Comparison of ENCODE assay signal across 8 cellular contexts in the genomic region with DNA sequence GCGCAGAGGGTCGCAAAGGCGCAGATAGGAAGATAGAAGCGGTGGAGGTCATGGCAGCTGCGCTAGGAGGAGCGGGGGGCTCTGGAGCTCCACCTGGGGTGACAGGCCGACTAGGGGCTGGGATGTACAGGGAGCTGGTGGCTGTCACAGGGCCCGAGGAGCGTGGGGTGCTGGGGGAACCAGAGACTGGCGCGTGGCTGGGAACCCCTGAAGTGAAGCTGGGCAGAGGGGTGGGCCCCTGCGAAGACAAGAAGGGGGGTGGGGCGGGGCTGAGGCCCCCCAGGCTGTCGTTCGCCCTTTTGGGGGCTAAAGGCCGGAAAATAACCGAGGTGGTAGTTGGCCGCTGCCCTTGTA. TPM values are rescaled to one million over a fixed set of nuclear protein-coding genes. Genes with fewer than 3 reads are reported as not detected.
DNase-seq lines count a peak whose midpoint lies in the region; ATAC-seq, FAIRE-seq and TF ChIP-seq lines count a peak whose summit lies in the region.

No MANE protein-coding gene starts in this region.

- H3K36me3 Mint-ChIP-seq in activated naive CD8-positive, alpha-beta T cell: no peaks in the 10 kb centered on the region

- peak overlapping the region; percentile 81 for H3K4me3 ChIP-seq in GM12875 (ENCODE audit: low read depth, low read length)
- peak overlapping the region; percentile 57 for H3K4me3 ChIP-seq in iPS-11a (ENCODE audit: low read depth, low read length)
- H3K4me3 ChIP-seq in skeletal muscle satellite cell (ENCODE audit: low read length): peak overlapping the region; percentile 65

- H3K27ac Mint-ChIP-seq in activated naive CD8-positive, alpha-beta T cell: no peak overlapping the region

- H3K9ac ChIP-seq in skeletal muscle satellite cell (ENCODE audit: low read depth, low read length): peak overlapping the region; percentile 76

- no peak for TF ChIP-seq POLR2A in GM12891 (IDR thresholded peaks at IDR 0.05; ENCODE audit: low read depth, low read length)

- no peaks in the 10 kb centered on the region for H3K9me3 Mint-ChIP-seq in activated naive CD8-positive, alpha-beta T cell (ENCODE audit: low read depth)

- H3K9me3 ChIP-seq in skeletal muscle satellite cell (replicated peaks; ENCODE audit: low read length): no peaks in the 10 kb centered on the region

- peaks cover 37% of the 10 kb centered on the region for H3K4me1 ChIP-seq in skeletal muscle satellite cell (ENCODE audit: control insufficient read depth, insufficient read depth, low read length)

- H3K27me3 Mint-ChIP-seq in activated naive CD8-positive, alpha-beta T cell: peaks cover 2% of the 10 kb centered on the region

- peak overlapping the region; percentile 79 for H3K4me2 ChIP-seq in skeletal muscle satellite cell (ENCODE audit: low read length)

- no peak for TF ChIP-seq CTCF in GM12875 (IDR thresholded peaks at IDR 0.05; ENCODE audit: borderline replicate concordance, insufficient read depth, low read depth, low read length)

- FAIRE-seq in GM12891 (lab: Jason Lieb, UNC): no peak

- no peaks in the 10 kb centered on the region for H3K27me3 ChIP-seq in skeletal muscle satellite cell (ENCODE audit: control insufficient read depth, insufficient read depth, low read length)

- H3K4me1 Mint-ChIP-seq in activated naive CD8-positive, alpha-beta T cell (ENCODE audit: low read depth): peaks cover 7% of the 10 kb centered on the region

- peak overlapping the region; percentile 72 for H3K4me3 Mint-ChIP-seq in activated naive CD8-positive, alpha-beta T cell

- no peak for ATAC-seq in HG03097 (IDR thresholded peaks at IDR 0.05; ENCODE audit: low FRiP score, unreplicated experiment)

- no peak for DNase-seq in GM12891 (ENCODE audit: insufficient read length, low spot score)
- no peak for DNase-seq in kidney glomerular epithelial cell (lab: John Stamatoyannopoulos, UW)
- no peak for DNase-seq in epidermal melanocyte (ENCODE audit: insufficient read length, low spot score)

- H3K36me3 ChIP-seq in skeletal muscle satellite cell (ENCODE audit: insufficient read depth, low read length): no peaks in the 10 kb centered on the region

TF ChIP-seq in GM12891, 5 proteins besides CTCF, POLR2A, EP300 and RAD21:
- TF ChIP-seq POLR2AphosphoS5 (IDR thresholded peaks at IDR 0.05; ENCODE audit: low read depth, low read length): no peak
- TF ChIP-seq SPI1 (IDR thresholded peaks at IDR 0.05; ENCODE audit: low read depth, low read length): no peak
- TF ChIP-seq TAF1 (IDR thresholded peaks at IDR 0.05; ENCODE audit: low read depth, low read length): no peak
- no peak for TF ChIP-seq PAX5 (IDR thresholded peaks at IDR 0.05; ENCODE audit: insufficient read depth, low read length, severe bottlenecking)
- no peak for TF ChIP-seq POU2F2 (IDR thresholded peaks at IDR 0.05; ENCODE audit: low read depth, low read length)

RNA-seq across cellular contexts. Expression of a gene that starts 6.6 kb away (rescaled TPM):
- not detected in 2 replicates for total RNA-seq in skeletal muscle satellite cell (2012; rRNA removed)
- polyA plus RNA-seq in GM12891 (2012; ENCODE audit: low read depth, missing spikeins): 0.67 TPM

RNA-seq across cellular contexts. Expression of a gene that starts 8.0 kb away (rescaled TPM):
- 0.22 TPM in 1 of 2 replicates, not detected in the other for total RNA-seq in skeletal muscle satellite cell (2012; rRNA removed)
- polyA plus RNA-seq in GM12891 (2012; ENCODE audit: low read depth, missing spikeins): 2.1 TPM

RNA-seq across cellular contexts. Expression of a gene that starts 50.1 kb away (rescaled TPM):
- 2.0 and 2.8 TPM in 2 replicates for total RNA-seq in skeletal muscle satellite cell (2012; rRNA removed)
- polyA plus RNA-seq in GM12891 (2012; ENCODE audit: low read depth, missing spikeins): 2.6 TPM

RNA-seq across cellular contexts. Expression of a gene that starts 56.7 kb away (rescaled TPM):
- total RNA-seq in skeletal muscle satellite cell (2012; rRNA removed): 10.1 and 12.5 TPM in 2 replicates
- polyA plus RNA-seq in GM12891 (2012; ENCODE audit: low read depth, missing spikeins): 3.3 TPM
